39 cellular contexts compared by ENCODE assay signal in genomic region chr20:63839620-63840019, GRCh38. TPM values are rescaled to one million over a fixed set of nuclear protein-coding genes. Genes with fewer than 3 reads are reported as not detected.
"Had no signal": no experiment of that assay in that cellular context is flagged by ENCODE, and none has a peak within 500 bp of the region (broad histone marks: within the 10 kb centered on the region; RNA-seq: fewer than 3 reads in every experiment).

No MANE protein-coding gene starts in this region.

- H3K4me3 Mint-ChIP-seq: activated B cell treated with CpG ODN at 0.5 μM for 24 hours; activated CD4-positive, alpha-beta memory T cell treated with anti-CD3 and anti-CD28 coated beads for 36 hours; activated naive CD4-positive, alpha-beta T cell treated with anti-CD3 and anti-CD28 coated beads for 36 hours; activated T-cell treated with anti-CD3 and anti-CD28 coated beads, Interleukin-2, amount 50 U/mL, for 4 hours; activated T-helper 1 cell treated with anti-CD3 and anti-CD28 coated beads, Interleukin-12 subunit alpha, Interleukin-12 subunit beta, Interleukin-2, Interleukin-4 antibody, amounts not matched to agents 30 ng/mL and 10 ng/mL and 1 ng/mL, durations not matched to agents 14 hours and 24 hours and 36 hours had no signal

- DNase-seq: activated B cell treated with CpG ODN at 0.5 μM for 24 hours; activated CD4-positive, alpha-beta memory T cell treated with anti-CD3 and anti-CD28 coated beads for 36 hours; activated CD4-positive, alpha-beta T cell treated with anti-CD3 and anti-CD28 coated beads for 4 hours; activated CD4-positive, alpha-beta T cell treated with anti-CD3 and anti-CD28 coated beads, Interleukin-2, amount 50 U/mL, for 1 hour; activated CD4-positive, CD25-positive, alpha-beta regulatory T cell treated with anti-CD3 and anti-CD28 coated beads, Interleukin-2, amount 50 U/mL, for 72 hours; activated CD8-positive, alpha-beta memory T cell treated with anti-CD3 and anti-CD28 coated beads, Interleukin-2, amount 50 U/mL, for 4 hours; activated gamma-delta T cell treated with Interleukin-2 at 50 U/mL for 16 hours; activated naive CD4-positive, alpha-beta T cell treated with anti-CD3 and anti-CD28 coated beads for 36 hours; activated T-cell treated with anti-CD3 and anti-CD28 coated beads for 4 hours; activated T-cell treated with anti-CD3 and anti-CD28 coated beads, Interleukin-2, amount 50 U/mL, for 4 hours; adrenal gland; caudate nucleus; cerebellar nuclear complex; Karpas-422; NCI-H1105 treated with DMSO at 0.1 percent for 48 hours; NCI-H146; NCI-H187; NCI-H2029 treated with DMSO at 0.1 percent for 48 hours; NCI-H2107; NCI-H2171; NCI-H510A; NCI-H526; NCI-H748 treated with DMSO at 0.1 percent for 48 hours; NK-92 treated with Interleukin-12 subunit alpha and Interleukin-12 subunit beta, amount 100 ng/mL, for 24 hours; PC-9; SIG-M5; SW 1271; T-helper 1 cell; T-helper 2 cell; T-helper 9 cell had no signal

- H3K27ac Mint-ChIP-seq: activated B cell treated with CpG ODN at 0.5 μM for 24 hours; activated CD4-positive, alpha-beta memory T cell treated with anti-CD3 and anti-CD28 coated beads for 36 hours; activated naive CD4-positive, alpha-beta T cell treated with anti-CD3 and anti-CD28 coated beads for 36 hours; activated naive CD4-positive, alpha-beta T cell treated with anti-CD3 and anti-CD28 coated beads, Interleukin-2, amount 50 U/mL, for 72 hours had no signal

- H3K36me3 ChIP-seq: adrenal gland had no signal

- H3K27ac ChIP-seq: adrenal gland, PC-9, RWPE1, VCaP had no signal

- H3K9me3 Mint-ChIP-seq: activated B cell treated with CpG ODN at 0.5 μM for 24 hours; activated CD4-positive, alpha-beta memory T cell treated with anti-CD3 and anti-CD28 coated beads for 36 hours; activated naive CD4-positive, alpha-beta T cell treated with anti-CD3 and anti-CD28 coated beads for 36 hours; activated naive CD4-positive, alpha-beta T cell treated with anti-CD3 and anti-CD28 coated beads, Interleukin-2, amount 50 U/mL, for 72 hours; activated T-cell treated with anti-CD3 and anti-CD28 coated beads, Interleukin-2, amount 50 U/mL, for 4 hours; activated T-helper 1 cell treated with anti-CD3 and anti-CD28 coated beads, Interleukin-12 subunit alpha, Interleukin-12 subunit beta, Interleukin-2, Interleukin-4 antibody, amounts not matched to agents 30 ng/mL and 10 ng/mL and 1 ng/mL, durations not matched to agents 14 hours and 24 hours and 36 hours had no signal

- H3K4me3 ChIP-seq: adrenal gland, PC-9 had no signal

- H3K9me3 ChIP-seq: adrenal gland had no signal

- H3K27me3 ChIP-seq: adrenal gland had no signal

- H3K36me3 Mint-ChIP-seq: activated CD4-positive, alpha-beta memory T cell treated with anti-CD3 and anti-CD28 coated beads for 36 hours; activated naive CD4-positive, alpha-beta T cell treated with anti-CD3 and anti-CD28 coated beads, Interleukin-2, amount 50 U/mL, for 72 hours; brain had no signal

RNA-seq across cellular contexts. Expression of gene ABHD16B, which starts 21.7 kb away (rescaled TPM):
- total RNA-seq: activated B cell treated with CpG ODN at 0.5 μM for 24 hours; activated CD4-positive, alpha-beta memory T cell treated with anti-CD3 and anti-CD28 coated beads for 36 hours; activated naive CD4-positive, alpha-beta T cell treated with anti-CD3 and anti-CD28 coated beads for 36 hours; activated naive CD4-positive, alpha-beta T cell treated with anti-CD3 and anti-CD28 coated beads, Interleukin-2, amount 50 U/mL, for 72 hours; activated T-cell treated with anti-CD3 and anti-CD28 coated beads, Interleukin-2, amount 50 U/mL, for 4 hours; activated T-helper 1 cell treated with anti-CD3 and anti-CD28 coated beads, Interleukin-12 subunit alpha, Interleukin-12 subunit beta, Interleukin-2, Interleukin-4 antibody, amounts not matched to agents 30 ng/mL and 10 ng/mL and 1 ng/mL, durations not matched to agents 14 hours and 24 hours and 36 hours; adrenal gland; bronchial epithelial cell; MCF 10A; PC-9; Right ventricle myocardium inferior; SK-MEL-5 had no signal
